Comparison of ENCODE assay signal across 8 cellular contexts in genomic region chr7:112449353-112449752, GRCh38. TPM values are rescaled to one million over a fixed set of nuclear protein-coding genes. Genes with fewer than 3 reads are reported as not detected.
A peak's percentile ranks its signal among the peaks of the same experiment; 100 is the strongest.
DNase-seq lines count a peak whose midpoint lies in the region; ATAC-seq and TF ChIP-seq lines count a peak whose summit lies in the region.

No MANE protein-coding gene starts in this region.

- ATAC-seq in HG03097 (IDR thresholded peaks at IDR 0.05; ENCODE audit: low FRiP score, unreplicated experiment): no peak

- H3K4me3 Mint-ChIP-seq in T-helper 1 cell treated with Interleukin-12 subunit alpha and Interleukin-12 subunit beta and Interleukin-4 antibody, amounts not matched to agents 30 μg/mL and 1 μg/mL, for 36 hours: peak overlapping the region; percentile 100

- peak overlapping the region; percentile 99 for H3K4me3 ChIP-seq in choroid plexus epithelial cell (ENCODE audit: low read depth, low read length)
- H3K4me3 ChIP-seq in muscle layer of duodenum (ENCODE audit: low read depth in 1 of 2, low read length in 2 of 2): peak overlapping the region; percentile 87 to 91
- peak overlapping the region in 4 of 5 donors; percentile 91 to 99 (median 96) for H3K4me3 ChIP-seq in subcutaneous abdominal adipose tissue (ENCODE audit: low read depth in 1 of 5, low read length in 5 of 5)
- H3K4me3 ChIP-seq in uterus: peak overlapping the region in 1 of 2 donors; percentile 99

- peaks cover 0 to 23% of the 10 kb centered on the region in 2 donors for H3K36me3 ChIP-seq in muscle layer of duodenum (ENCODE audit: control insufficient read depth in 1 of 2, insufficient read depth in 2 of 2, low read length in 2 of 2)
- H3K36me3 ChIP-seq in subcutaneous abdominal adipose tissue (ENCODE audit: control insufficient read depth in 5 of 5, insufficient read depth in 5 of 5, low read length in 5 of 5): no peaks in the 10 kb centered on the region
- H3K36me3 ChIP-seq in uterus: no peaks in the 10 kb centered on the region

- H3K9ac ChIP-seq in subcutaneous abdominal adipose tissue (ENCODE audit: low read length in 5 of 5): peak overlapping the region in 4 of 5 donors; percentile 97 to 100 (median 98)

- peaks cover 34% of the 10 kb centered on the region for H3K4me1 Mint-ChIP-seq in T-helper 1 cell treated with Interleukin-12 subunit alpha and Interleukin-12 subunit beta and Interleukin-4 antibody, amounts not matched to agents 30 μg/mL and 1 μg/mL, for 36 hours (ENCODE audit: low read depth)

- H3K27ac Mint-ChIP-seq in T-helper 1 cell treated with Interleukin-12 subunit alpha and Interleukin-12 subunit beta and Interleukin-4 antibody, amounts not matched to agents 30 μg/mL and 1 μg/mL, for 36 hours: peak overlapping the region; percentile 97

- no peaks in the 10 kb centered on the region for H3K27me3 Mint-ChIP-seq in T-helper 1 cell treated with Interleukin-12 subunit alpha and Interleukin-12 subunit beta and Interleukin-4 antibody, amounts not matched to agents 30 μg/mL and 1 μg/mL, for 36 hours (ENCODE audit: low read depth)

- H3K4me1 ChIP-seq in muscle layer of duodenum (ENCODE audit: control insufficient read depth in 1 of 2, insufficient read depth in 2 of 2, low read length in 2 of 2) (peaks cover 9 to 22% of the 10 kb centered on the region in 2 donors), subcutaneous abdominal adipose tissue (ENCODE audit: control insufficient read depth in 5 of 5, insufficient read depth in 5 of 5, low read length in 5 of 5) (peaks cover 9 to 41% (median 36%) of the 10 kb centered on the region in 5 donors), uterus (peaks cover 4 to 11% of the 10 kb centered on the region in 2 donors)

- H3K9me3 ChIP-seq in muscle layer of duodenum (ENCODE audit: control insufficient read depth in 1 of 2, low read length in 2 of 2) (no peaks in the 10 kb centered on the region), subcutaneous abdominal adipose tissue (ENCODE audit: control insufficient read depth in 5 of 5, low read length in 5 of 5) (no peaks in the 10 kb centered on the region), uterus (no peaks in the 10 kb centered on the region)

- H3K36me3 Mint-ChIP-seq in T-helper 1 cell treated with Interleukin-12 subunit alpha and Interleukin-12 subunit beta and Interleukin-4 antibody, amounts not matched to agents 30 μg/mL and 1 μg/mL, for 36 hours (ENCODE audit: low read depth): no peaks in the 10 kb centered on the region

- H3K27ac ChIP-seq in muscle layer of duodenum (ENCODE audit: low read length): peak overlapping the region; percentile 94
- peak overlapping the region; percentile 96 for H3K27ac ChIP-seq in subcutaneous abdominal adipose tissue (ENCODE audit: low read depth, low read length)
- peak overlapping the region in 1 of 2 donors; percentile 100 for H3K27ac ChIP-seq in uterus

- no peak for TF ChIP-seq CTCF in choroid plexus epithelial cell (conservative IDR thresholded peaks at IDR 0.05; ENCODE audit: low read depth, low read length)
- no peak for TF ChIP-seq CTCF in uterus (IDR thresholded peaks at IDR 0.05)

- H3K27me3 ChIP-seq in muscle layer of duodenum (ENCODE audit: low read depth, low read length): no peaks in the 10 kb centered on the region
- H3K27me3 ChIP-seq in subcutaneous abdominal adipose tissue (ENCODE audit: control insufficient read depth in 5 of 5, insufficient read depth in 4 of 5, low read length in 5 of 5): no peaks in the 10 kb centered on the region
- no peaks in the 10 kb centered on the region for H3K27me3 ChIP-seq in uterus

- no peak for TF ChIP-seq POLR2A in uterus (IDR thresholded peaks at IDR 0.05)

- no peaks in the 10 kb centered on the region for H3K9me3 Mint-ChIP-seq in T-helper 1 cell treated with Interleukin-12 subunit alpha and Interleukin-12 subunit beta and Interleukin-4 antibody, amounts not matched to agents 30 μg/mL and 1 μg/mL, for 36 hours

- DNase-seq in NCI-H2107 treated with DMSO at 0.1 percent for 48 hours (lab: John Stamatoyannopoulos, UW; ENCODE audit: unreplicated experiment) (peak; percentile 57), NCI-H2107 (lab: John Stamatoyannopoulos, UW) (no peak), choroid plexus epithelial cell (ENCODE audit: low read depth) (peak; percentile 16), uterus (no peak)

- intact Hi-C loops in uterus (cut with DNase I; ENCODE audit: low total_unique reads): no loop called here

RNA-seq across cellular contexts. Expression of gene IFRD1, which starts 0.9 kb away (rescaled TPM):
- 10 to 100 TPM; 26.4 to 60.1 (median 36.3) TPM for total RNA-seq in uterus

RNA-seq across cellular contexts. Expression of gene LSMEM1, which starts 31.4 kb away (rescaled TPM):
- total RNA-seq in uterus: 1 to 10 TPM in 1 of 4 donors, under 1 TPM in 1, not detected in 2; 0.35 to 4.0 TPM

Comparison
In these comparisons a context has a peak if more than half of its experiments do, and no peak if none do; other contexts are left out.
1. DNase-seq: peak in NCI-H2107 treated with DMSO at 0.1 percent for 48 hours (single experiment) and choroid plexus epithelial cell (single experiment); none in NCI-H2107 (single experiment) and uterus (0 of 2).